Comparison of ENCODE assay signal across 25 cellular contexts in the genomic region with DNA sequence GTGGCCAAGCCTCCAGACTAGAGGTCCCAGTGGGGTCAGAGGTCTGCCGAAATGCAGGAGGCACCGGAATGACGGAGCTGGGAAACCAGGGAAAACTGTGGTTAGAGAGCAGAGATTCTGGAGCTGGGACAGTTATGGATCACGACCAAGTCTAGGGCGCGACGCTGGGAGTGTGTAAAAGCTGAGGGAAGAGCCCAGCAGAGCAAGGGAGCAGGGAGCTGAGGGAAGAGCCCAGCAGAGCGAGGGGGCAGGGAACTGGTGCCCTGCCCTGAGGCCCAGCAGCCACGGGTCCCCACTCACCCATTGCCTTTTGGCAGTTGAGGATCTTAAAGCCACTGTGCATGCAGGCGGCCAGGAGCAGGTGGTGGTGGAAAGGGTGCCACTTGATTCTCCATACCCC.
"Had no signal": no experiment of that assay in that cellular context is flagged by ENCODE, and none has a peak within 500 bp of the region (broad histone marks: within the 10 kb centered on the region; RNA-seq: fewer than 3 reads in every experiment).

No MANE protein-coding gene starts in this region.

- H3K27ac ChIP-seq: dorsolateral prefrontal cortex, epithelial cell of prostate, heart left ventricle, transverse colon, VCaP had no signal

- H3K4me1 ChIP-seq: heart left ventricle, transverse colon had no signal

- ATAC-seq: activated CD4-positive, CD25-positive, alpha-beta regulatory T cell treated with anti-CD3 and anti-CD28 coated beads, Interleukin-2, amount 50 U/mL, for 24 hours; left ventricle myocardium superior; sciatic nerve; stimulated activated naive B cell treated with anti-CD40 and anti-IgM and Interleukin-4, amounts not matched to agents 10 μg/mL and 1 μg/mL and 100 μg/mL, for 72 hours had no signal

- H3K27me3 Mint-ChIP-seq: activated CD4-positive, alpha-beta memory T cell treated with anti-CD3 and anti-CD28 coated beads, Interleukin-2, amount 10 ng/mL, durations not matched to agents 7 days and 5 days; activated CD4-positive, alpha-beta T cell treated with anti-CD3 and anti-CD28 coated beads, Interleukin-2, amount 10 ng/mL, durations not matched to agents 24 days and 14 days; brain; stimulated activated naive B cell treated with anti-CD40 and anti-IgM and Interleukin-4, amounts not matched to agents 10 μg/mL and 1 μg/mL and 100 μg/mL, for 72 hours had no signal

- H3K27me3 ChIP-seq: dorsolateral prefrontal cortex, heart left ventricle, transverse colon had no signal

- FAIRE-seq: colon, islet of Langerhans, small intestine, urothelium cell line had no signal

- H3K4me3 Mint-ChIP-seq: activated CD4-positive, alpha-beta memory T cell treated with anti-CD3 and anti-CD28 coated beads, Interleukin-2, amount 10 ng/mL, durations not matched to agents 7 days and 5 days; activated CD4-positive, alpha-beta T cell treated with anti-CD3 and anti-CD28 coated beads, Interleukin-2, amount 10 ng/mL, durations not matched to agents 24 days and 14 days; activated naive CD4-positive, alpha-beta T cell treated with anti-CD3 and anti-CD28 coated beads for 36 hours; endodermal cell; neural crest cell; T-helper 2 cell treated with Interferon-gamma antibody and Interleukin-4, amounts not matched to agents 5 μg/mL and 100 μg/mL, for 36 hours had no signal

- H3K9me3 ChIP-seq: heart left ventricle, transverse colon had no signal

- H3K4me1 Mint-ChIP-seq: brain, endodermal cell, neural crest cell had no signal

- DNase-seq: activated CD4-positive, alpha-beta memory T cell treated with anti-CD3 and anti-CD28 coated beads, Interleukin-2, amount 10 ng/mL, durations not matched to agents 7 days and 5 days; activated CD4-positive, alpha-beta T cell treated with anti-CD3 and anti-CD28 coated beads, Interleukin-2, amount 10 ng/mL, durations not matched to agents 24 days and 14 days; activated naive CD4-positive, alpha-beta T cell treated with anti-CD3 and anti-CD28 coated beads for 36 hours; anterior cingulate cortex; caudate nucleus; dorsolateral prefrontal cortex; endodermal cell; left ventricle myocardium superior; occipital lobe; small intestine; stimulated activated CD4-positive, alpha-beta T cell treated with anti-CD3 and anti-CD28 coated beads, Interleukin-2, amount 100 ng/mL, for 24 hours; stimulated activated naive B cell treated with anti-CD40 and anti-IgM and Interleukin-4, amounts not matched to agents 10 μg/mL and 1 μg/mL and 100 μg/mL, for 72 hours; transverse colon had no signal

- H3K4me3 ChIP-seq: dorsolateral prefrontal cortex, heart left ventricle, transverse colon had no signal

- H3K27ac Mint-ChIP-seq: activated CD4-positive, alpha-beta memory T cell treated with anti-CD3 and anti-CD28 coated beads, Interleukin-2, amount 10 ng/mL, durations not matched to agents 7 days and 5 days; activated naive CD4-positive, alpha-beta T cell treated with anti-CD3 and anti-CD28 coated beads for 36 hours; endodermal cell; T-helper 2 cell treated with Interferon-gamma antibody and Interleukin-4, amounts not matched to agents 5 μg/mL and 100 μg/mL, for 36 hours had no signal

- H3K9me3 Mint-ChIP-seq: activated CD4-positive, alpha-beta memory T cell treated with anti-CD3 and anti-CD28 coated beads, Interleukin-2, amount 10 ng/mL, durations not matched to agents 7 days and 5 days; activated CD4-positive, alpha-beta T cell treated with anti-CD3 and anti-CD28 coated beads, Interleukin-2, amount 10 ng/mL, durations not matched to agents 24 days and 14 days; activated naive CD4-positive, alpha-beta T cell treated with anti-CD3 and anti-CD28 coated beads for 36 hours; activated T-helper 2 cell treated with anti-CD3 and anti-CD28 coated beads, Interferon-gamma antibody, Interleukin-2, Interleukin-4, amounts not matched to agents 10 μg/mL and 5 μg/mL and 100 μg/mL, durations not matched to agents 14 hours and 24 hours and 36 hours; neural crest cell; T-helper 2 cell treated with Interferon-gamma antibody and Interleukin-4, amounts not matched to agents 5 μg/mL and 100 μg/mL, for 36 hours had no signal
